In genomic region chr3:12100784-12101183, GRCh38 we compare ENCODE assay signal across 37 cellular contexts. TPM values are rescaled to one million over a fixed set of nuclear protein-coding genes. Genes with fewer than 3 reads are reported as not detected.
"Had no signal": no experiment of that assay in that cellular context is flagged by ENCODE, and none has a peak within 500 bp of the region (broad histone marks: within the 10 kb centered on the region; RNA-seq: fewer than 3 reads in every experiment).

No MANE protein-coding gene starts in this region.

- DNase-seq: activated effector memory CD4-positive, alpha-beta T cell treated with anti-CD3 and anti-CD28 coated beads, Interleukin-2, amount 50 U/mL, for 16 hours; activated effector memory CD4-positive, alpha-beta T cell treated with Interleukin-2 at 50 U/mL for 16 hours; activated gamma-delta T cell; activated gamma-delta T cell treated with Interleukin-2 at 50 U/mL for 16 hours; activated naive CD4-positive, alpha-beta T cell; activated naive CD4-positive, alpha-beta T cell treated with anti-CD3 and anti-CD28 coated beads for 36 hours; activated naive CD4-positive, alpha-beta T cell treated with anti-CD3 and anti-CD28 coated beads, Interleukin-2, amount 10 ng/mL, durations not matched to agents 7 days and 5 days; activated naive CD4-positive, alpha-beta T cell treated with anti-CD3 and anti-CD28 coated beads, Interleukin-2, amount 50 U/mL, for 16 hours; activated naive CD4-positive, alpha-beta T cell treated with Interleukin-2 at 50 U/mL for 16 hours; activated naive CD8-positive, alpha-beta T cell treated with anti-CD3 and anti-CD28 coated beads for 36 hours; activated naive CD8-positive, alpha-beta T cell treated with anti-CD3 and anti-CD28 coated beads, Interleukin-2, amount 10 ng/mL, durations not matched to agents 7 days and 5 days; activated naive CD8-positive, alpha-beta T cell treated with anti-CD3 and anti-CD28 coated beads, Interleukin-2, amount 50 U/mL, for 24 hours; activated T-cell treated with anti-CD3 and anti-CD28 coated beads, Interleukin-2, amount 50 U/mL, for 24 hours; activated T-cell treated with anti-CD3 and anti-CD28 coated beads, Interleukin-2, amount 50 U/mL, for 4 hours; activated T-cell treated with anti-CD3 and anti-CD28 coated beads, Interleukin-2, amount 50 U/mL, for 48 hours; activated T-cell treated with anti-CD3 and anti-CD28 coated beads, Interleukin-2, amount 50 U/mL, for 72 hours; adrenal gland; amniotic stem cell; amygdala; anterior cingulate cortex; aorta; body of pancreas; brain microvascular endothelial cell; caudate nucleus; central memory CD4-positive, alpha-beta T cell; cerebellar nuclear complex had no signal

- H3K36me3 ChIP-seq: adrenal gland, ascending aorta, brain microvascular endothelial cell, breast epithelium, cardiac muscle cell had no signal

- H3K4me3 ChIP-seq: adrenal gland, ascending aorta, body of pancreas, breast epithelium, cardiac muscle cell had no signal

- H3K27ac ChIP-seq: adrenal gland, ascending aorta, body of pancreas, brain microvascular endothelial cell, breast epithelium, cardiac muscle cell had no signal

- H3K9me3 ChIP-seq: ascending aorta, body of pancreas, breast epithelium had no signal

- H3K4me1 Mint-ChIP-seq: activated naive CD4-positive, alpha-beta T cell treated with anti-CD3 and anti-CD28 coated beads, Interleukin-2, amount 10 ng/mL, durations not matched to agents 7 days and 5 days; activated naive CD4-positive, alpha-beta T cell treated with anti-CD3 and anti-CD28 coated beads, Interleukin-2, amount 50 U/mL, for 24 hours; activated naive CD8-positive, alpha-beta T cell treated with anti-CD3 and anti-CD28 coated beads for 36 hours; activated naive CD8-positive, alpha-beta T cell treated with anti-CD3 and anti-CD28 coated beads, Interleukin-2, amount 10 ng/mL, durations not matched to agents 7 days and 5 days; activated naive CD8-positive, alpha-beta T cell treated with anti-CD3 and anti-CD28 coated beads, Interleukin-2, amount 50 U/mL, for 24 hours; activated T-helper 17 cell treated with anti-CD3 and anti-CD28 coated beads, Interleukin-2, amount 50 U/mL, for 72 hours; brain; central memory CD8-positive, alpha-beta T cell had no signal

- H3K36me3 Mint-ChIP-seq: activated naive CD4-positive, alpha-beta T cell treated with anti-CD3 and anti-CD28 coated beads, Interleukin-2, amount 10 ng/mL, durations not matched to agents 7 days and 5 days had no signal

- H3K27me3 Mint-ChIP-seq: activated naive CD4-positive, alpha-beta T cell treated with anti-CD3 and anti-CD28 coated beads, Interleukin-2, amount 10 ng/mL, durations not matched to agents 7 days and 5 days; central memory CD8-positive, alpha-beta T cell had no signal

- ATAC-seq: activated naive CD4-positive, alpha-beta T cell treated with anti-CD3 and anti-CD28 coated beads, Interleukin-2, amount 50 U/mL, for 72 hours; activated naive CD8-positive, alpha-beta T cell treated with anti-CD3 and anti-CD28 coated beads, Interleukin-2, amount 50 U/mL, for 24 hours; activated T-cell treated with anti-CD3 and anti-CD28 coated beads, Interleukin-2, amount 50 U/mL, for 4 hours; activated T-cell treated with anti-CD3 and anti-CD28 coated beads, Interleukin-2, amount 50 U/mL, for 72 hours; activated T-helper 17 cell treated with anti-CD3 and anti-CD28 coated beads, Interleukin-2, amount 50 U/mL, for 72 hours; body of pancreas had no signal

- H3K4me3 Mint-ChIP-seq: activated naive CD4-positive, alpha-beta T cell treated with anti-CD3 and anti-CD28 coated beads for 36 hours; activated naive CD4-positive, alpha-beta T cell treated with anti-CD3 and anti-CD28 coated beads, Interleukin-2, amount 10 ng/mL, durations not matched to agents 7 days and 5 days; activated naive CD4-positive, alpha-beta T cell treated with anti-CD3 and anti-CD28 coated beads, Interleukin-2, amount 50 U/mL, for 24 hours; activated naive CD8-positive, alpha-beta T cell; activated naive CD8-positive, alpha-beta T cell treated with anti-CD3 and anti-CD28 coated beads for 36 hours; activated naive CD8-positive, alpha-beta T cell treated with anti-CD3 and anti-CD28 coated beads, Interleukin-2, amount 10 ng/mL, durations not matched to agents 7 days and 5 days; activated naive CD8-positive, alpha-beta T cell treated with anti-CD3 and anti-CD28 coated beads, Interleukin-2, amount 50 U/mL, for 24 hours; activated T-cell treated with anti-CD3 and anti-CD28 coated beads, Interleukin-2, amount 50 U/mL, for 24 hours; activated T-cell treated with anti-CD3 and anti-CD28 coated beads, Interleukin-2, amount 50 U/mL, for 4 hours; activated T-cell treated with anti-CD3 and anti-CD28 coated beads, Interleukin-2, amount 50 U/mL, for 72 hours; activated T-helper 1 cell treated with anti-CD3 and anti-CD28 coated beads, Interleukin-12 subunit alpha, Interleukin-12 subunit beta, Interleukin-2, Interleukin-4 antibody, amounts not matched to agents 30 ng/mL and 10 ng/mL and 1 ng/mL, durations not matched to agents 14 hours and 24 hours and 36 hours; activated T-helper 17 cell treated with anti-CD3 and anti-CD28 coated beads, Interleukin-2, amount 50 U/mL, for 72 hours; brain; central memory CD8-positive, alpha-beta T cell had no signal

- H3K27ac Mint-ChIP-seq: activated naive CD4-positive, alpha-beta T cell treated with anti-CD3 and anti-CD28 coated beads for 36 hours; activated naive CD4-positive, alpha-beta T cell treated with anti-CD3 and anti-CD28 coated beads, Interleukin-2, amount 10 ng/mL, durations not matched to agents 7 days and 5 days; activated naive CD4-positive, alpha-beta T cell treated with anti-CD3 and anti-CD28 coated beads, Interleukin-2, amount 50 U/mL, for 24 hours; activated naive CD4-positive, alpha-beta T cell treated with anti-CD3 and anti-CD28 coated beads, Interleukin-2, amount 50 U/mL, for 72 hours; activated naive CD8-positive, alpha-beta T cell; activated naive CD8-positive, alpha-beta T cell treated with anti-CD3 and anti-CD28 coated beads for 36 hours; activated naive CD8-positive, alpha-beta T cell treated with anti-CD3 and anti-CD28 coated beads, Interleukin-2, amount 10 ng/mL, durations not matched to agents 7 days and 5 days; activated naive CD8-positive, alpha-beta T cell treated with anti-CD3 and anti-CD28 coated beads, Interleukin-2, amount 50 U/mL, for 24 hours; activated T-cell treated with anti-CD3 and anti-CD28 coated beads, Interleukin-2, amount 50 U/mL, for 24 hours; activated T-cell treated with anti-CD3 and anti-CD28 coated beads, Interleukin-2, amount 50 U/mL, for 72 hours; activated T-helper 1 cell treated with anti-CD3 and anti-CD28 coated beads, Interleukin-12 subunit alpha, Interleukin-12 subunit beta, Interleukin-2, Interleukin-4 antibody, amounts not matched to agents 30 ng/mL and 10 ng/mL and 1 ng/mL, durations not matched to agents 14 hours and 24 hours and 36 hours; activated T-helper 17 cell treated with anti-CD3 and anti-CD28 coated beads, Interleukin-2, amount 50 U/mL, for 72 hours; activated T-helper 2 cell treated with anti-CD3 and anti-CD28 coated beads, Interferon-gamma antibody, Interleukin-2, Interleukin-4, amounts not matched to agents 10 μg/mL and 5 μg/mL and 100 μg/mL, durations not matched to agents 14 hours and 24 hours and 36 hours; brain had no signal

- H3K4me1 ChIP-seq: adrenal gland, ascending aorta, body of pancreas, breast epithelium had no signal

- H3K9me3 Mint-ChIP-seq: central memory CD8-positive, alpha-beta T cell had no signal

RNA-seq across cellular contexts. Expression of gene TIMP4, which starts 57.9 kb away (rescaled TPM):
- total RNA-seq: activated naive CD4-positive, alpha-beta T cell treated with anti-CD3 and anti-CD28 coated beads, Interleukin-2, amount 50 U/mL, for 72 hours; activated naive CD8-positive, alpha-beta T cell treated with anti-CD3 and anti-CD28 coated beads for 36 hours; activated naive CD8-positive, alpha-beta T cell treated with anti-CD3 and anti-CD28 coated beads, Interleukin-2, amount 10 ng/mL, durations not matched to agents 7 days and 5 days; activated T-helper 1 cell treated with anti-CD3 and anti-CD28 coated beads, Interleukin-12 subunit alpha, Interleukin-12 subunit beta, Interleukin-2, Interleukin-4 antibody, amounts not matched to agents 30 ng/mL and 10 ng/mL and 1 ng/mL, durations not matched to agents 14 hours and 24 hours and 36 hours; activated T-helper 17 cell treated with anti-CD3 and anti-CD28 coated beads, Interleukin-2, amount 50 U/mL, for 72 hours; cardiac muscle cell had no signal
